Comparison of ENCODE assay signal across 8 cellular contexts in genomic region chr16:67246945-67247697, GRCh38. TPM values are rescaled to one million over a fixed set of nuclear protein-coding genes. Genes with fewer than 3 reads are reported as not detected.
A peak's percentile ranks its signal among the peaks of the same experiment; 100 is the strongest.
DNase-seq lines count a peak whose midpoint lies in the region; ATAC-seq, FAIRE-seq and TF ChIP-seq lines count a peak whose summit lies in the region.

Gene FHOD1 (minus strand): TSS chr16:67247481. CDS start chr16:67247410, 71 bp downstream.

- ATAC-seq in GM21528 (IDR thresholded peaks at IDR 0.05; ENCODE audit: low FRiP score, unreplicated experiment) (peak; percentile 42), IMR-90 (ENCODE audit: low read depth) (peak; percentile 75)

- H2BK20ac ChIP-seq in IMR-90 (ENCODE audit: low read depth, low read length): peak within 1 kb of the TSS; percentile 24; the same call in 1 of the 2 replicates

- H3K4me1 ChIP-seq in IMR-90 (ENCODE audit: control insufficient read depth, insufficient read depth, low read length) (peaks cover 43% of the 10 kb centered on the region), OCI-LY7 (ENCODE audit: insufficient read depth, low read length, poor library complexity, severe bottlenecking) (peaks cover 50% of the 10 kb centered on the region)

- peak within 1 kb of the TSS; percentile 93 for H2AK5ac ChIP-seq in IMR-90 (ENCODE audit: low read depth, low read length)

- peak within 1 kb of the TSS; percentile 46 for H3K56ac ChIP-seq in IMR-90 (ENCODE audit: extremely low read depth, insufficient read depth, low read length)

- H3K9me1 ChIP-seq in IMR-90 (ENCODE audit: insufficient read depth, low read length): peaks cover 27% of the 10 kb centered on the region

- H3K9me3 ChIP-seq in IMR-90 (ENCODE audit: control insufficient read depth, insufficient read depth, low read length) (no peaks in the 10 kb centered on the region), OCI-LY7 (ENCODE audit: low read length) (no peaks in the 10 kb centered on the region)

- H3K4me2 ChIP-seq in IMR-90 (ENCODE audit: low read depth, low read length): peak within 1 kb of the TSS; percentile 88
- peak within 1 kb of the TSS; percentile 94 for H3K4me2 ChIP-seq in OCI-LY7 (ENCODE audit: low read length)

- H2BK120ac ChIP-seq in IMR-90 (ENCODE audit: low read depth, low read length): no peak within 1 kb of the TSS; the same call in 1 of the 2 replicates

- peak within 1 kb of the TSS; percentile 34; the same call in 1 of the 3 replicates for H2BK15ac ChIP-seq in IMR-90 (ENCODE audit: low read depth, low read length)

- peak within 1 kb of the TSS; percentile 80 for H3K4ac ChIP-seq in IMR-90 (ENCODE audit: low read depth, low read length)

- H4K20me1 ChIP-seq in IMR-90 (ENCODE audit: insufficient read depth, low read length) (no peaks in the 10 kb centered on the region; the same call in 1 of the 2 replicates), OCI-LY7 (ENCODE audit: insufficient read depth, low read length) (no peaks in the 10 kb centered on the region)

- H2AFZ ChIP-seq in IMR-90 (replicated peaks; ENCODE audit: low read length, poor library complexity): peak within 1 kb of the TSS; percentile 90
- peak within 1 kb of the TSS; percentile 73; the same call in 1 of the 2 replicates for H2AFZ ChIP-seq in OCI-LY7 (ENCODE audit: low read length)

- H3K4me3 ChIP-seq in IMR-90 (ENCODE audit: insufficient read depth, low read depth, low read length) (peak within 1 kb of the TSS; percentile 89), OCI-LY7 (ENCODE audit: low read depth, low read length, poor library complexity, severe bottlenecking) (peak within 1 kb of the TSS; percentile 86)

- no peaks in the 10 kb centered on the region for H3K9me2 ChIP-seq in OCI-LY7 (ENCODE audit: insufficient read depth, low read length)

- dilution Hi-C loops in IMR-90 (cut with HindIII; ENCODE audit: low sequenced_read_pairs, unreplicated experiment): no loop called here

- TF ChIP-seq CTCF in IMR-90 (conservative IDR thresholded peaks at IDR 0.05; ENCODE audit: low read depth, low read length): no peak
- TF ChIP-seq CTCF in OCI-LY7 (conservative IDR thresholded peaks at IDR 0.05; ENCODE audit: low read length): 0 out of 2 replicates have a peak, but pooled peaks have one; percentile 8

- H3K14ac ChIP-seq in IMR-90 (replicated peaks; ENCODE audit: low read depth, low read length): peak within 1 kb of the TSS; percentile 71

- 0% methylated on average over 18 of the region's 66 CpGs; no CpG with 5 or more reads in 1 of the 2 experiments for WGBS in IMR-90 (ENCODE audit: extremely low coverage in 2 of 2, insufficient read length in 1 of 2), 2 experiments

- POLR2A ChIA-PET in IMR-90 (lab: Charles Lee; ENCODE audit: unreplicated experiment): interaction anchor here (0.5 to 0.6 kb wide), 4 partner anchors 12 to 108 kb away, joined by 3 to 8 read pairs (median 4); no protein-coding TSS in a partner anchor
- POLR2A ChIA-PET in OCI-LY7 (lab: Charles Lee): interaction anchor here (0.5 to 1.5 kb wide), 6 partner anchors 13 to 274 kb away, joined by 3 to 5 read pairs (median 4); partner anchors contain the start of gene TMEM208

- peak; percentile 89 for TF ChIP-seq POLR2A in IMR-90 (IDR thresholded peaks at IDR 0.05; ENCODE audit: low read depth, low read length)

- no peaks in the 10 kb centered on the region for H3K36me3 ChIP-seq in IMR-90 (ENCODE audit: control insufficient read depth, insufficient read depth, low read length)
- no peaks in the 10 kb centered on the region for H3K36me3 ChIP-seq in OCI-LY7 (ENCODE audit: insufficient read depth, low read length)

- H3K79me2 ChIP-seq in OCI-LY7 (ENCODE audit: insufficient read depth, low read depth, low read length): no peaks in the 10 kb centered on the region; the same call in 1 of the 2 replicates

- H2AK9ac ChIP-seq in IMR-90 (replicated peaks; ENCODE audit: low read depth, low read length, poor library complexity): peak within 1 kb of the TSS; percentile 97

- H4K5ac ChIP-seq in IMR-90 (ENCODE audit: low read depth, low read length): peak within 1 kb of the TSS; percentile 17; the same call in 1 of the 2 replicates

- peak; percentile 98 for DNase-seq in DMS 273 (lab: John Stamatoyannopoulos, UW; ENCODE audit: unreplicated experiment)
- peak; percentile 92 for DNase-seq in IMR-90
- peak; percentile 98 for DNase-seq in OCI-LY7 (ENCODE audit: low spot score)
- peak; percentile 100 for DNase-seq in activated CD8-positive, alpha-beta memory T cell treated with anti-CD3 and anti-CD28 coated beads, Interleukin-2, amount 50 U/mL, for 48 hours
- peak; percentile 88 for DNase-seq in midbrain (lab: John Stamatoyannopoulos, UW)
- DNase-seq in stimulated activated CD8-positive, alpha-beta memory T cell treated with anti-CD3 and anti-CD28 coated beads, Interleukin-15, amount 100 ng/mL, for 48 hours (ENCODE audit: low read depth in 2 of 2): peak; percentile 98 to 99

- H2BK5ac ChIP-seq in IMR-90 (ENCODE audit: low read depth, low read length, poor library complexity, severe bottlenecking): peak within 1 kb of the TSS; percentile 87

- H3K27ac ChIP-seq in IMR-90 (ENCODE audit: insufficient read depth, low read length) (peak within 1 kb of the TSS; percentile 88), OCI-LY7 (ENCODE audit: low read depth, low read length, poor library complexity, severe bottlenecking) (peak within 1 kb of the TSS; percentile 70)

- CTCF ChIA-PET in IMR-90 (lab: Yijun Ruan, JAX): interaction anchor here (0.5 to 1.5 kb wide), 3 partner anchors 14 to 85 kb away, joined by 4 to 5 read pairs (median 4); no protein-coding TSS in a partner anchor
- CTCF ChIA-PET in OCI-LY7 (lab: Charles Lee; ENCODE audit: unreplicated experiment): interaction anchor here (0.5 to 1.0 kb wide), 3 partner anchors 20 to 50 kb away, joined by 3 to 5 read pairs (median 5); partner anchors contain the start of gene TMEM208

- in situ Hi-C loops in IMR-90 (cut with MboI; ENCODE audit: low sequenced_read_pairs): no loop called here

- peak within 1 kb of the TSS; percentile 61 to 83; a peak in 3 of 4 replicates for H4K8ac ChIP-seq in IMR-90 (ENCODE audit: low read depth in 2 of 2, low read length in 2 of 2)

- intact Hi-C loops in IMR-90 (cut with micrococcal nuclease) (loop anchor here (1.0 to 5.0 kb wide), 2 partner anchors 20 to 145 kb away; partner anchors contain the start of genes TMEM208 and TPPP3), OCI-LY7 (cut with micrococcal nuclease; ENCODE audit: unreplicated experiment) (loop anchor here (1.0 to 2.0 kb wide), 3 partner anchors 20 to 88 kb away; partner anchors contain the start of genes E2F4, FBXL8, TMEM208 and TRADD)

- H3K79me1 ChIP-seq in IMR-90 (ENCODE audit: low read depth in 1 of 2, low read length in 2 of 2): peaks cover 15 to 64% of the 10 kb centered on the region in 2 experiments; a peak in 3 of 4 replicates

- peak within 1 kb of the TSS; percentile 87 for H3K23ac ChIP-seq in IMR-90 (ENCODE audit: low read depth, low read length)

- TF ChIP-seq RAD21 in IMR-90 (IDR thresholded peaks at IDR 0.05; ENCODE audit: low read length): no peak

- FAIRE-seq in endometrium (lab: Jason Lieb, UNC): peak; percentile 84

- BruUV-seq in IMR-90 (replicated peaks; lab: Mats Ljungman, UMichigan) (no TSS peak), OCI-LY7 (replicated peaks; lab: Mats Ljungman, UMichigan) (no TSS peak)

- peak within 1 kb of the TSS; percentile 81 for H3K9ac ChIP-seq in IMR-90 (ENCODE audit: low read depth, low read length)

- peak within 1 kb of the TSS; percentile 7; the same call in 1 of the 2 replicates for H3K18ac ChIP-seq in IMR-90 (ENCODE audit: low read depth, low read length)

- peak within 1 kb of the TSS; percentile 73 for H4K91ac ChIP-seq in IMR-90 (ENCODE audit: insufficient read depth, low read depth, low read length)

- no peaks in the 10 kb centered on the region for H3K27me3 ChIP-seq in IMR-90 (ENCODE audit: control insufficient read depth, insufficient read depth, low read length)

TF ChIP-seq in IMR-90, 13 proteins besides CTCF, POLR2A, EP300 and RAD21:
- TF ChIP-seq MAZ (IDR thresholded peaks at IDR 0.05; ENCODE audit: borderline replicate concordance, low read depth, low read length) (peak; percentile 28; the same call in 1 of the 2 replicates), FOS (IDR thresholded peaks at IDR 0.05; ENCODE audit: low read depth, low read length) (no peak), MXI1 (IDR thresholded peaks at IDR 0.05; ENCODE audit: borderline replicate concordance, low read depth, low read length) (peak; percentile 5; the same call in 1 of the 2 replicates)

RNA-seq across cellular contexts. Expression of gene FHOD1, which starts in this region (rescaled TPM):
- total RNA-seq in IMR-90 (2012; rRNA removed): 13.1 and 13.8 TPM in 2 replicates
- 64.0 and 71.4 TPM in 2 replicates for polyA plus RNA-seq in IMR-90 (2012; rRNA removed)
- 41.0 and 42.3 TPM in 2 replicates for polyA plus RNA-seq in IMR-90 (2012; cell fraction: cytosol; rRNA removed)
- 260 and 582 TPM in 2 replicates for polyA plus RNA-seq in IMR-90 (2012; cell fraction: nucleus; rRNA removed; ENCODE audit: low replicate concordance)
- 16.0 and 16.5 TPM in 2 replicates for total RNA-seq in OCI-LY7 (2014; rRNA removed; shearing (Covaris generic))
- total RNA-seq in OCI-LY7 (2022): 44.1 and 55.0 TPM in 2 replicates

Comparison
In these comparisons a context has a peak if more than half of its experiments do, and no peak if none do; other contexts are left out.
1. Peak in every context shown above with its lines: DNase-seq, ATAC-seq, H3K4me3 ChIP-seq and H3K27ac ChIP-seq.